In the genomic region with DNA sequence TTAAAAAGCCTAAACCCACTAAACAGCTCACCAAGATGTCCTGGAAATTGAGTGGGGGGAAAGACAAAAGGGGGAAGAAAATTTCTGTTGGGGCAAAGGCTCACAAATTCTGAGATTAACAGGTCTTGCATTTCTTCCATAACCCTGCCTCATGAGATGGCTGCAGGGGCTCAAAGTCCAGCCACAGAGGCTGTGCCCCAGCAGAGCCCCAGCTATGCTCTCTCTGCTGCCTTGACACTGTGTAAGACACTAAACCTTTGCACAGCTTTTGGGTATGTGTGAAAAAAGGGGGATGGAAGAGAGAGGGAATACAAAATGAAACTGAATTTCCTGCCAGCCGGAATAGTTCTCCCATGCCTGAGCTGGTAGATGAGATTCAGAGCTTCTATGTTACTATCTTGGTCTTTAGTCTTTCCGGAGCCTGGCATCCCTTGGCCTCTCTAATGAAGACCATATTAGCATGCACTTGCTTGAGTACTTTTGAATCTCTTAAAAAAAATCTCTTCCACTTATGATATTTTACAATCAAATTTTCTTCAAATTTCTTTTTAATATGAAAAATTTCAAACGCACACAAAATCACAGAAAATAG, we compare ENCODE assay signal across 16 cellular contexts.
"Had no signal": no experiment of that assay in that cellular context is flagged by ENCODE, and none has a peak within 500 bp of the region (broad histone marks: within the 10 kb centered on the region; RNA-seq: fewer than 3 reads in every experiment).

No MANE protein-coding gene starts in this region.

- H3K27ac ChIP-seq: colonic mucosa, esophagus muscularis mucosa, neutrophil, parathyroid adenoma, transverse colon had no signal

- DNase-seq: activated naive CD4-positive, alpha-beta T cell treated with Interleukin-2 at 50 U/mL for 16 hours; activated naive CD8-positive, alpha-beta T cell treated with anti-CD3 and anti-CD28 coated beads, Interleukin-2, amount 50 U/mL, for 24 hours; activated T-cell treated with anti-CD3 and anti-CD28 coated beads for 4 hours; central memory CD4-positive, alpha-beta T cell; colonic mucosa; mucosa of descending colon; naive thymus-derived CD8-positive, alpha-beta T cell; stimulated activated CD4-positive, alpha-beta T cell treated with anti-CD3 and anti-CD28 coated beads, Interleukin-15, amount 100 ng/mL, for 24 hours; stimulated activated CD4-positive, alpha-beta T cell treated with anti-CD3 and anti-CD28 coated beads, Interleukin-4, amount 100 ng/mL, for 1 hour; stimulated activated naive CD4-positive, alpha-beta T cell; T-cell; T-helper 9 cell; transverse colon had no signal
